8 cellular contexts compared by ENCODE assay signal in genomic region chr2:25342372-25343186, GRCh38. TPM values are rescaled to one million over a fixed set of nuclear protein-coding genes. Genes with fewer than 3 reads are reported as not detected.
DNase-seq lines count a peak whose midpoint lies in the region; ATAC-seq, FAIRE-seq and TF ChIP-seq lines count a peak whose summit lies in the region.

No MANE protein-coding gene starts in this region.

- H3K4me3 ChIP-seq in GM12878 (peak overlapping the region; percentile 76; the same call in 1 of the 2 replicates), retinal pigment epithelial cell (ENCODE audit: low read length) (peak overlapping the region; percentile 47)

- H3K36me3 ChIP-seq in GM12878 (ENCODE audit: control insufficient read depth in 2 of 2, insufficient read depth in 2 of 2, low read length in 1 of 2) = no peaks in the 10 kb centered on the region

- H2AFZ ChIP-seq in GM12878 (ENCODE audit: control insufficient read depth, low read depth, low read length) = peak overlapping the region; percentile 71

- POLR2A ChIA-PET in GM12878 (lab: Charles Lee) = interaction anchor here (0.7 to 1.6 kb wide), 4 partner anchors 20 to 224 kb away, joined by 3 to 4 read pairs (median 3); no protein-coding TSS in a partner anchor

- H3K4me2 ChIP-seq in GM12878 (ENCODE audit: control insufficient read depth, insufficient read depth) = peak overlapping the region; percentile 46

- DNase-seq in NCI-H1417 treated with DMSO at 0.1 percent for 48 hours (lab: John Stamatoyannopoulos, UW) = peak; percentile 31
- DNase-seq in T1000 (lab: John Stamatoyannopoulos, UW) = peak; percentile 73
- no peak for DNase-seq in GM12878 (ENCODE audit: low read depth, low spot score)
- DNase-seq in iPS DF 19.7 (ENCODE audit: low read depth, low spot score) = peak; percentile 54
- peak; percentile 52 for DNase-seq in retinal pigment epithelial cell (ENCODE audit: low read depth)
- no peak for DNase-seq in NK-92 treated with Interleukin-12 subunit alpha and Interleukin-12 subunit beta, amount 100 ng/mL, for 24 hours (lab: John Stamatoyannopoulos, UW)

- peaks cover 21% of the 10 kb centered on the region for H3K79me2 ChIP-seq in GM12878 (ENCODE audit: control insufficient read depth, insufficient read depth, low read length)

- TF ChIP-seq CTCF in GM12878 (IDR thresholded peaks at IDR 0.05 in 2 of 3, conservative IDR thresholded peaks at IDR 0.05 in 1 of 3; ENCODE audit: control insufficient read depth in 2 of 3, extremely low read depth in 1 of 3, insufficient read depth in 1 of 3, low read depth in 3 of 3, low read length in 3 of 3) (peak; percentile 93 to 99 (median 97)), retinal pigment epithelial cell (conservative IDR thresholded peaks at IDR 0.05; ENCODE audit: low read depth, low read length) (peak; percentile 87)

- peak; percentile 90 for TF ChIP-seq RAD21 in GM12878 (IDR thresholded peaks at IDR 0.05; ENCODE audit: insufficient read depth, low read depth, low read length)

- SMC1A ChIA-PET in GM12878 (lab: Charles Lee; ENCODE audit: uncharacterized antibody, unreplicated experiment) = interaction anchor here (0.5 to 1.8 kb wide), 11 partner anchors 11 to 265 kb away, joined by 3 to 11 read pairs (median 4); no protein-coding TSS in a partner anchor

- intact Hi-C loops in GM12878 (cut with micrococcal nuclease; ENCODE audit: unreplicated experiment) = loop anchor here (1.0 to 10.0 kb wide), 5 partner anchors 34 to 222 kb away; no protein-coding TSS in a partner anchor

- WGBS in GM12878 (ENCODE audit: insufficient coverage, insufficient replicate concordance, low lambda C conversion rate, missing lambda C conversion rate) = 17% methylated on average over 36 of the region's 45 CpGs

- peaks cover 12% of the 10 kb centered on the region for H3K4me1 ChIP-seq in GM12878 (ENCODE audit: control insufficient read depth, insufficient read depth, low read length)

- CTCF ChIA-PET in GM12878 (lab: Yijun Ruan, JAX) = interaction anchor here (0.5 to 2.1 kb wide), 13 partner anchors 11 to 224 kb away, joined by 3 to 17 read pairs (median 4); no protein-coding TSS in a partner anchor

- in situ Hi-C loops in GM12878 (cut with MboI) = no loop called here

- FAIRE-seq in GM12878 (lab: Jason Lieb, UNC) = peak; percentile 70

- TF ChIP-seq EP300 in GM12878 (IDR thresholded peaks at IDR 0.05; ENCODE audit: borderline replicate concordance in 1 of 2, control insufficient read depth in 1 of 2, low read depth in 2 of 2, low read length in 2 of 2) = no peak

- no peaks in the 10 kb centered on the region for H3K9me3 ChIP-seq in GM12878 (replicated peaks; ENCODE audit: control insufficient read depth, insufficient read depth, low read length)

- ATAC-seq in GM18502 (IDR thresholded peaks at IDR 0.05; ENCODE audit: poor library complexity, unreplicated experiment) (peak; percentile 75), HG02763 (IDR thresholded peaks at IDR 0.05; ENCODE audit: unreplicated experiment) (peak; percentile 67), GM12878 (peak; percentile 94)

- peak overlapping the region; percentile 62; the same call in 1 of the 2 replicates for H3K9ac ChIP-seq in GM12878 (ENCODE audit: control insufficient read depth, insufficient read depth, low read length)

- H3K27ac ChIP-seq in GM12878 (ENCODE audit: control insufficient read depth, insufficient read depth) = peak overlapping the region; percentile 52

- TF ChIP-seq POLR2A in GM12878 (IDR thresholded peaks at IDR 0.05; ENCODE audit: low read depth, low read length) = peak; percentile 50; the same call in 1 of the 2 replicates

- RAD21 ChIA-PET in GM12878 (lab: Charles Lee; ENCODE audit: unreplicated experiment) = interaction anchor here (0.6 to 1.7 kb wide), 12 partner anchors 20 to 416 kb away, joined by 3 to 9 read pairs (median 4); no protein-coding TSS in a partner anchor

- no peaks in the 10 kb centered on the region; a peak in 1 of 4 replicates for H3K27me3 ChIP-seq in GM12878 (replicated peaks in 1 of 2; ENCODE audit: control insufficient read depth in 2 of 2, insufficient read depth in 2 of 2, low read length in 1 of 2)

- H4K20me1 ChIP-seq in GM12878 (ENCODE audit: control insufficient read depth, insufficient read depth) = peaks cover 3% of the 10 kb centered on the region; the same call in 1 of the 2 replicates

- BruUV-seq in GM12878 (replicated peaks; lab: Mats Ljungman, UMichigan) = no TSS peak

TF ChIP-seq in GM12878, 131 proteins besides CTCF, POLR2A, EP300 and RAD21 (continues in another document):
- TF ChIP-seq HDGF (IDR thresholded peaks at IDR 0.05) = no peak
- TF ChIP-seq MYC (IDR thresholded peaks at IDR 0.05; ENCODE audit: insufficient read depth, insufficient read length, insufficient replicate concordance, low read length, severe bottlenecking) = no peak
- TF ChIP-seq LARP7 (IDR thresholded peaks at IDR 0.05) = peak; percentile 94
- no peak for TF ChIP-seq SMAD1 (IDR thresholded peaks at IDR 0.05; ENCODE audit: low read depth, partially characterized antibody)
- peak; percentile 96 for TF ChIP-seq GATAD2B (conservative IDR thresholded peaks at IDR 0.05; ENCODE audit: low read depth)
- no peak for TF ChIP-seq TAF1 (IDR thresholded peaks at IDR 0.05; ENCODE audit: borderline replicate concordance, low read depth, low read length)
- no peak for TF ChIP-seq EGR1 (IDR thresholded peaks at IDR 0.05; ENCODE audit: borderline replicate concordance in 1 of 2, low read depth in 2 of 2, low read length in 2 of 2)
- TF ChIP-seq IKZF1 (conservative IDR thresholded peaks at IDR 0.05) = peak; percentile 77
- no peak for TF ChIP-seq KAT2A (conservative IDR thresholded peaks at IDR 0.05; ENCODE audit: control insufficient read depth, low read depth, low read length)
- TF ChIP-seq MXI1 (IDR thresholded peaks at IDR 0.05; ENCODE audit: low read depth, low read length) = peak; percentile 81
- TF ChIP-seq, protein P1, sequence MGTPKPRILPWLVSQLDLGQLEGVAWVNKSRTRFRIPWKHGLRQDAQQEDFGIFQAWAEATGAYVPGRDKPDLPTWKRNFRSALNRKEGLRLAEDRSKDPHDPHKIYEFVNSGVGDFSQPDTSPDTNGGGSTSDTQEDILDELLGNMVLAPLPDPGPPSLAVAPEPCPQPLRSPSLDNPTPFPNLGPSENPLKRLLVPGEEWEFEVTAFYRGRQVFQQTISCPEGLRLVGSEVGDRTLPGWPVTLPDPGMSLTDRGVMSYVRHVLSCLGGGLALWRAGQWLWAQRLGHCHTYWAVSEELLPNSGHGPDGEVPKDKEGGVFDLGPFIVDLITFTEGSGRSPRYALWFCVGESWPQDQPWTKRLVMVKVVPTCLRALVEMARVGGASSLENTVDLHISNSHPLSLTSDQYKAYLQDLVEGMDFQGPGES (IDR thresholded peaks at IDR 0.05) = no peak
- peak; percentile 87 for TF ChIP-seq NR2F1 (conservative IDR thresholded peaks at IDR 0.05)
- TF ChIP-seq TCF3 (IDR thresholded peaks at IDR 0.05; ENCODE audit: borderline replicate concordance, insufficient read depth, low read depth, low read length) = 0 out of 2 replicates have a peak, but pooled peaks have one; percentile 56
- TF ChIP-seq ETV6 (conservative IDR thresholded peaks at IDR 0.05 in 1 of 2, IDR thresholded peaks at IDR 0.05 in 1 of 2; ENCODE audit: borderline replicate concordance in 1 of 2, low read depth in 1 of 2) = no peak
- peak; percentile 61 for TF ChIP-seq BACH1 (IDR thresholded peaks at IDR 0.05; ENCODE audit: borderline replicate concordance)
- TF ChIP-seq SP1 (IDR thresholded peaks at IDR 0.05; ENCODE audit: low read depth, low read length) = peak; percentile 26
- no peak for TF ChIP-seq POLR2AphosphoS2 (IDR thresholded peaks at IDR 0.05; ENCODE audit: low read depth, low read length)
- TF ChIP-seq ZNF622 (IDR thresholded peaks at IDR 0.05) = no peak
- peak; percentile 96 for TF ChIP-seq SMARCA5 (IDR thresholded peaks at IDR 0.05)
- TF ChIP-seq SMAD5 (IDR thresholded peaks at IDR 0.05; ENCODE audit: low read depth) = no peak
- no peak for TF ChIP-seq HDAC2 (IDR thresholded peaks at IDR 0.05)
- TF ChIP-seq FOXM1 (IDR thresholded peaks at IDR 0.05; ENCODE audit: low read depth, low read length) = no peak
- no peak for TF ChIP-seq ATF2 (IDR thresholded peaks at IDR 0.05; ENCODE audit: low read length)
- no peak for TF ChIP-seq ASH2L (IDR thresholded peaks at IDR 0.05; ENCODE audit: borderline replicate concordance, low read depth)

RNA-seq across cellular contexts. Expression of gene DNMT3A, which starts 0.9 kb away (rescaled TPM):
- 87.0 and 94.0 TPM in 2 replicates for total RNA-seq in GM12878 (2013; cell fraction: nucleolus; rRNA removed)
- total RNA-seq in GM12878 (2014; rRNA removed) (18.1 and 28.1 TPM in 2 replicates), GM12878 (2014; rRNA removed; fragmentation: Illumina TruSeq; extraction: Trizol) (17.7 and 18.5 TPM in 2 replicates), GM12878 (2021) (47.8 and 51.6 TPM in 2 replicates)
- polyA plus RNA-seq in GM12878 (2011; ENCODE audit: low read depth) = 9.7 TPM
- polyA plus RNA-seq in GM12878 (2011; rRNA removed) (4.9 and 7.4 TPM in 2 replicates), GM12878 (2014; fragmentation: Illumina TruSeq; extraction: Trizol) (10.1 and 15.7 TPM in 2 replicates), GM12878 (2014; fragmentation: Nextera tagmentation; extraction: Ambion mirVana) (10 to 100 TPM; 11.1 to 29.9 TPM), GM12878 (2014; rRNA removed) (24.5 and 25.4 TPM in 2 replicates), GM12878 (2016; fragmentation: Nextera tagmentation; extraction: Ambion mirVana) (10 to 100 TPM; 12.3 to 16.3 TPM)
- 8.9 and 11.4 TPM in 2 replicates for polyA plus RNA-seq in GM12878 (2011; cell fraction: cytosol; rRNA removed)
- polyA plus RNA-seq in GM12878 (2011; cell fraction: nucleus; rRNA removed) = 27.4 and 39.0 TPM in 2 replicates
- polyA plus RNA-seq in GM12878 (2012) = 17.3 and 21.3 TPM in 2 replicates
- 24.2 and 40.7 TPM in 2 replicates for polyA minus RNA-seq in GM12878 (2011; rRNA and poly(A)+ RNA removed)
- polyA minus RNA-seq in GM12878 (2011; cell fraction: cytosol; rRNA and poly(A)+ RNA removed) = 7.3 and 19.0 TPM in 2 replicates
- 17.5 and 40.3 TPM in 2 replicates for polyA minus RNA-seq in GM12878 (2011; cell fraction: nucleus; rRNA and poly(A)+ RNA removed)

Comparison
In these comparisons a context has a peak if more than half of its experiments do, and no peak if none do; other contexts are left out.
1. DNase-seq: peak in NCI-H1417 treated with DMSO at 0.1 percent for 48 hours (single experiment), T1000 (single experiment), iPS DF 19.7 (single experiment) and retinal pigment epithelial cell (single experiment); none in GM12878 (single experiment) and NK-92 treated with Interleukin-12 subunit alpha and Interleukin-12 subunit beta, amount 100 ng/mL, for 24 hours (single experiment).
2. Peak in every context shown above with its lines, with median percentiles within 50 percentile points of each other: ATAC-seq.